Comparison of ENCODE assay signal across 8 cellular contexts in the genomic region with DNA sequence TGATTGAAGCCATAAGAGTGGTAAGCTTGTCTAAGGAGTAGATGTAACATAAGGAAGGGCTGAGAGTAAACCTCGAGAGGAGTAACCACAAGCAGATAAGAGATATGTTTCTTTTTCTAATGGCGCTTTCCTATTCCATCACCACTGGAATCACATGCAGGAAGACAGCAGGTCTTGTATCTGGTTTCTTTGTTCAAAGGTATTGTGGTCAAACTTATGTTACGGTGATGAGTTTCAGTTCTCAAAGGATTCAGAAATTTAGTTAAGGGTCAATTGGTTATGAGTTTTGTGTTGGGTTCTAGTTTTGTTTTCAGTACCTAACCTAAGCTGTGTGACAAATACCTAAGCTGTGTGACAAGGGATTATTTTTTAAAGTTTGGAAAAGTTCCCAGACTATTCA.
DNase-seq lines count a peak whose midpoint lies in the region; ATAC-seq and TF ChIP-seq lines count a peak whose summit lies in the region.
"Not testable (repeated sequence)": the region's sequence is repeated elsewhere in the genome, so short reads cannot be mapped to it uniquely, and the experiment has no call there.

No MANE protein-coding gene starts in this region.

- peaks cover 15% of the 10 kb centered on the region for H3K4me1 ChIP-seq in SJCRH30
- peaks cover 7 to 78% (median 42%) of the 10 kb centered on the region in 12 donors for H3K4me1 ChIP-seq in heart left ventricle
- peaks cover 0 to 30% (median 2%) of the 10 kb centered on the region in 6 donors for H3K4me1 ChIP-seq in spleen

- not testable (repeated sequence) for H3K4me3 ChIP-seq in GM06990 (replicated peaks; ENCODE audit: low read depth, low read length); SJCRH30; spleen
- peak overlapping the region in 2 of 12 donors; percentile 2 to 22 for H3K4me3 ChIP-seq in heart left ventricle

- ATAC-seq in GM19035 (IDR thresholded peaks at IDR 0.05; ENCODE audit: unreplicated experiment) (peak; percentile 84), GM21576 (IDR thresholded peaks at IDR 0.05; ENCODE audit: unreplicated experiment) (peak; percentile 68), HG02938 (IDR thresholded peaks at IDR 0.05; ENCODE audit: unreplicated experiment) (peak; percentile 87), HG03432 (IDR thresholded peaks at IDR 0.05; ENCODE audit: unreplicated experiment) (peak; percentile 80)
- not testable (repeated sequence) for ATAC-seq in heart left ventricle

- WGBS in heart left ventricle, 4 donors, result 49 to 65% (median 56%) methylated on average over 3 of the region's 3 CpGs
- WGBS in spleen, 5 donors, result 54 to 61% (median 57%) methylated on average over 3 of the region's 3 CpGs

- H3K36me3 ChIP-seq in GM06990 (ENCODE audit: control insufficient read depth, insufficient read depth, low read length); SJCRH30; heart left ventricle; spleen: not testable (repeated sequence)

- H3K27me3 ChIP-seq in GM06990 (replicated peaks; ENCODE audit: control insufficient read depth, insufficient read depth, low read length); SJCRH30; heart left ventricle; spleen (replicated peaks in 1 of 7): not testable (repeated sequence)

- intact Hi-C loops in heart left ventricle (cut with DNase I); spleen (cut with DNase I; ENCODE audit: low total_unique reads): not testable (repeated sequence)

- H3K27ac ChIP-seq in SJCRH30, result peak overlapping the region; percentile 35
- peak overlapping the region; percentile 26 to 84 (median 65) for H3K27ac ChIP-seq in heart left ventricle
- peak overlapping the region in 5 of 8 donors; percentile 26 to 58 (median 43) for H3K27ac ChIP-seq in spleen

- not testable (repeated sequence) for H3K9me3 ChIP-seq in SJCRH30 (replicated peaks); heart left ventricle; spleen

- peak; percentile 11 for DNase-seq in GM06990 (ENCODE audit: extremely low read depth, insufficient read length)
- DNase-seq in SJCRH30, result peak; percentile 22 to 68
- not testable (repeated sequence) for DNase-seq in heart left ventricle, spleen

- not testable (repeated sequence) for TF ChIP-seq POLR2A in heart left ventricle (IDR thresholded peaks at IDR 0.05); spleen (IDR thresholded peaks at IDR 0.05)

- not testable (repeated sequence) for TF ChIP-seq CTCF in GM06990 (IDR thresholded peaks at IDR 0.05; ENCODE audit: insufficient read depth, low read length, poor library complexity, severe bottlenecking); heart left ventricle (IDR thresholded peaks at IDR 0.05); spleen (IDR thresholded peaks at IDR 0.05 in 8 of 11, conservative IDR thresholded peaks at IDR 0.05 in 3 of 11)
